In genomic region chr18:66497351-66497750, GRCh38 we compare ENCODE assay signal across 22 cellular contexts.
"Had no signal": no experiment of that assay in that cellular context is flagged by ENCODE, and none has a peak within 500 bp of the region (broad histone marks: within the 10 kb centered on the region; RNA-seq: fewer than 3 reads in every experiment).

No MANE protein-coding gene starts in this region.

- H3K27me3 ChIP-seq: ovary, right atrium auricular region, right lobe of liver, tibial nerve had no signal

- H3K4me3 Mint-ChIP-seq: memory B cell; naive B cell; natural killer cell treated with Interleukin-12 subunit alpha and Interleukin-12 subunit beta and Interleukin-15 and Interleukin-18, amount 100 ng/mL, for 72 hours; stimulated activated memory B cell treated with anti-CD40 and anti-IgM and Interleukin-4, amounts not matched to agents 10 μg/mL and 1 μg/mL and 100 μg/mL, for 72 hours; stimulated activated naive CD8-positive, alpha-beta T cell treated with anti-CD3 and anti-CD28 coated beads, Interleukin-15, amount 100 ng/mL, for 72 hours; type B pancreatic cell had no signal

- H3K36me3 ChIP-seq: left ventricle myocardium inferior, ovary, right atrium auricular region, right lobe of liver, tibial nerve, uterus had no signal

- H3K36me3 Mint-ChIP-seq: memory B cell; naive B cell; stimulated activated memory B cell treated with anti-CD40 and anti-IgM and Interleukin-4, amounts not matched to agents 10 μg/mL and 1 μg/mL and 100 μg/mL, for 72 hours; type B pancreatic cell had no signal

- FAIRE-seq: kidney had no signal

- H3K27me3 Mint-ChIP-seq: memory B cell; naive B cell; natural killer cell treated with Interleukin-12 subunit alpha and Interleukin-12 subunit beta and Interleukin-15 and Interleukin-18, amount 100 ng/mL, for 72 hours; progenitor cell of endocrine pancreas; stimulated activated memory B cell treated with anti-CD40 and anti-IgM and Interleukin-4, amounts not matched to agents 10 μg/mL and 1 μg/mL and 100 μg/mL, for 72 hours; stimulated activated naive CD8-positive, alpha-beta T cell treated with anti-CD3 and anti-CD28 coated beads, Interleukin-15, amount 100 ng/mL, for 72 hours had no signal

- ATAC-seq: natural killer cell treated with Interleukin-12 subunit alpha and Interleukin-12 subunit beta and Interleukin-15 and Interleukin-18, amount 100 ng/mL, for 72 hours; right lobe of liver; stimulated activated naive CD8-positive, alpha-beta T cell treated with anti-CD3 and anti-CD28 coated beads, Interleukin-15, amount 100 ng/mL, for 72 hours had no signal

- H3K4me1 Mint-ChIP-seq: memory B cell; naive B cell; stimulated activated memory B cell treated with anti-CD40 and anti-IgM and Interleukin-4, amounts not matched to agents 10 μg/mL and 1 μg/mL and 100 μg/mL, for 72 hours; stimulated activated naive CD8-positive, alpha-beta T cell treated with anti-CD3 and anti-CD28 coated beads, Interleukin-15, amount 100 ng/mL, for 72 hours had no signal

- H3K4me2 ChIP-seq: smooth muscle cell had no signal

- H3K4me3 ChIP-seq: left ventricle myocardium inferior, ovary, right atrium auricular region, right lobe of liver, smooth muscle cell, tibial nerve, uterus had no signal

- H3K9me3 Mint-ChIP-seq: stimulated activated memory B cell treated with anti-CD40 and anti-IgM and Interleukin-4, amounts not matched to agents 10 μg/mL and 1 μg/mL and 100 μg/mL, for 72 hours; type B pancreatic cell had no signal

- H3K4me1 ChIP-seq: left ventricle myocardium inferior, right atrium auricular region, right lobe of liver, uterus had no signal

- DNase-seq: hippocampal formation; kidney; left ventricle myocardium inferior; naive B cell; ovary; right lobe of liver; stimulated activated CD4-positive, alpha-beta T cell treated with anti-CD3 and anti-CD28 coated beads, Interleukin-1b, Interleukin-23, amount 100 ng/mL, for 48 hours; stimulated activated CD4-positive, alpha-beta T cell treated with anti-CD3 and anti-CD28 coated beads, Interleukin-2, amount 100 ng/mL, for 48 hours; stimulated activated CD4-positive, alpha-beta T cell treated with anti-CD3 and anti-CD28 coated beads, Interleukin-4, amount 100 ng/mL, for 4 hours; stimulated activated CD8-positive, alpha-beta memory T cell treated with anti-CD3 and anti-CD28 coated beads, Interleukin-4, amount 100 ng/mL, for 48 hours; stimulated activated naive CD4-positive, alpha-beta T cell treated with Interleukin-2 at 50 U/mL for 16 hours; stimulated activated naive CD8-positive, alpha-beta T cell treated with anti-CD3 and anti-CD28 coated beads, Interleukin-15, amount 100 ng/mL, for 72 hours; substantia nigra; uterus had no signal

- H3K9me3 ChIP-seq: left ventricle myocardium inferior, ovary, right atrium auricular region, right lobe of liver, tibial nerve, uterus had no signal

- H3K27ac Mint-ChIP-seq: memory B cell; naive B cell; natural killer cell treated with Interleukin-12 subunit alpha and Interleukin-12 subunit beta and Interleukin-15 and Interleukin-18, amount 100 ng/mL, for 72 hours; progenitor cell of endocrine pancreas; stimulated activated memory B cell treated with anti-CD40 and anti-IgM and Interleukin-4, amounts not matched to agents 10 μg/mL and 1 μg/mL and 100 μg/mL, for 72 hours; stimulated activated naive CD8-positive, alpha-beta T cell treated with anti-CD3 and anti-CD28 coated beads, Interleukin-15, amount 100 ng/mL, for 72 hours; type B pancreatic cell had no signal

- H3K27ac ChIP-seq: left ventricle myocardium inferior, ovary, right atrium auricular region, right lobe of liver, tibial nerve, uterus had no signal
